10 cellular contexts compared by ENCODE assay signal in the genomic region with DNA sequence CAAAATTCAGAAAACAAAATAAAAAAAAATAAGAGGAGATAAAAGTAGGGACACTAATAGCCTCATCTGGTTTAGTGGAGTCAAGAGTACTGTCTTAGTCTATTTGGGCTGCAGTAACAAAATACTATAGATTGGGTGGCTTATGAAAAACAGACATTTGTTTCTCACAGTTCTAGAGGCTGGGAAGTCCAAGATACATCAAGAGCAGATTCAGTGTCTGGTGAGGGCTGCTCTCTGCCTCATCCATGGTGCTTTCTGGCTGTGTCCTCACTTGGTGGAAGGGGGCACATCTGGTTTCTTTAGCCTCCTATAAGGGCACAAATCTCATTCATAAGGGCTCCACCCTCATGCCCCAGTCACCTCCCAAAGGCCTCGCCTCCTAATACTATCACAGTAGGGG. TPM values are rescaled to one million over a fixed set of nuclear protein-coding genes. Genes with fewer than 3 reads are reported as not detected.
"Had no signal": no experiment of that assay in that cellular context is flagged by ENCODE, and none has a peak within 500 bp of the region (broad histone marks: within the 10 kb centered on the region; RNA-seq: fewer than 3 reads in every experiment).

No MANE protein-coding gene starts in this region.

- FAIRE-seq: HTR-8/SVneo, K562 had no signal

- H3K27ac ChIP-seq: HL-60, KMS-11 had no signal

- H3K4me3 ChIP-seq: K562 had no signal

- H3K4me1 Mint-ChIP-seq: IgD-negative memory B cell had no signal

- H3K4me2 ChIP-seq: KMS-11 had no signal

- H3K9ac ChIP-seq: KMS-11 had no signal

- H3K27ac Mint-ChIP-seq: IgD-negative memory B cell had no signal

- H3K4me3 Mint-ChIP-seq: IgD-negative memory B cell had no signal

- H3K27me3 Mint-ChIP-seq: IgD-negative memory B cell had no signal

- DNase-seq: IMR-90, KBM-7, KG1 had no signal

- H3K36me3 Mint-ChIP-seq: IgD-negative memory B cell had no signal

- ATAC-seq: K562 had no signal

RNA-seq across cellular contexts. Expression of gene NRSN1, which starts 26.0 kb away (rescaled TPM):
- total RNA-seq: HT-29, HT1080, IMR-90, K562 had no signal
- polyA plus RNA-seq: IgD-negative memory B cell, IMR-90, K562 had no signal
